10 cellular contexts compared by ENCODE assay signal in genomic region chr22:17922925-17923898, GRCh38.
DNase-seq lines count a peak whose midpoint lies in the region; ATAC-seq and TF ChIP-seq lines count a peak whose summit lies in the region.
"Had no signal": no experiment of that assay in that cellular context is flagged by ENCODE, and none has a peak within 500 bp of the region (broad histone marks: within the 10 kb centered on the region; RNA-seq: fewer than 3 reads in every experiment).

No MANE protein-coding gene starts in this region.

- ATAC-seq in GM21825 (IDR thresholded peaks at IDR 0.05; ENCODE audit: unreplicated experiment) (no peak), HG03520 (IDR thresholded peaks at IDR 0.05; ENCODE audit: unreplicated experiment) (no peak)
- ATAC-seq: naive thymus-derived CD8-positive, alpha-beta T cell had no signal

- H3K27ac ChIP-seq in 22Rv1 (peak overlapping the region; percentile 50; the same call in 1 of the 2 replicates), HUES64 (ENCODE audit: low read depth, low read length) (peak overlapping the region; percentile 87; the same call in 1 of the 2 replicates), cingulate gyrus (ENCODE audit: low read depth, low read length) (peak overlapping the region; percentile 32)

- H3K4me1 ChIP-seq in HUES64 (ENCODE audit: insufficient read depth, low read length), result peaks cover 55% of the 10 kb centered on the region

- 77% methylated on average over 2 of the region's 2 CpGs for WGBS in HUES64

- no peak overlapping the region for H3K4me3 ChIP-seq in HUES64 (ENCODE audit: low read length)

- H3K36me3 ChIP-seq in HUES64 (ENCODE audit: insufficient read depth, low read length), result no peaks in the 10 kb centered on the region

- no peaks in the 10 kb centered on the region for H3K27me3 ChIP-seq in HUES64 (ENCODE audit: insufficient read depth, low read length)

- H3K9ac ChIP-seq in HUES64 (ENCODE audit: low read depth, low read length), result no peak overlapping the region

- TF ChIP-seq CTCF in 22Rv1 (IDR thresholded peaks at IDR 0.05), result no peak

- no peaks in the 10 kb centered on the region for H3K9me3 ChIP-seq in HUES64 (ENCODE audit: insufficient read depth, low read depth, low read length)

- DNase-seq in lung microvascular endothelial cell (ENCODE audit: low read depth in 2 of 2) (peak; percentile 56 to 79), NCI-H2107 treated with DMSO at 0.1 percent for 48 hours (lab: John Stamatoyannopoulos, UW; ENCODE audit: unreplicated experiment) (no peak), retina (no peak)
- DNase-seq: CD4-positive, alpha-beta memory T cell had no signal

Comparison
In these comparisons a context has a peak if more than half of its experiments do, and no peak if none do; other contexts are left out.
1. H3K27ac ChIP-seq: peak in every context shown above with its lines; median percentile 87 in HUES64; 50 in 22Rv1; 32 in cingulate gyrus.
2. DNase-seq: peak in lung microvascular endothelial cell (2 of 2); none in NCI-H2107 treated with DMSO at 0.1 percent for 48 hours (single experiment) and retina (single experiment).